Comparison of ENCODE assay signal across 17 cellular contexts in genomic region chr10:96619803-96620773, GRCh38. TPM values are rescaled to one million over a fixed set of nuclear protein-coding genes. Genes with fewer than 3 reads are reported as not detected.
DNase-seq lines count a peak whose midpoint lies in the region; ATAC-seq and TF ChIP-seq lines count a peak whose summit lies in the region.
"Had no signal": no experiment of that assay in that cellular context is flagged by ENCODE, and none has a peak within 500 bp of the region (broad histone marks: within the 10 kb centered on the region; RNA-seq: fewer than 3 reads in every experiment).

No MANE protein-coding gene starts in this region.

- peak overlapping the region; percentile 19 to 44 for H3K27ac ChIP-seq in prostate gland
- H3K27ac ChIP-seq: psoas muscle had no signal

- peaks cover 4% of the 10 kb centered on the region for H3K36me3 Mint-ChIP-seq in activated T-cell treated with anti-CD3 and anti-CD28 coated beads, Interleukin-2, amount 50 U/mL, for 4 hours (ENCODE audit: insufficient read depth)

- no peak overlapping the region for H3K4me3 Mint-ChIP-seq in activated T-cell treated with anti-CD3 and anti-CD28 coated beads, Interleukin-2, amount 50 U/mL, for 4 hours
- H3K4me3 Mint-ChIP-seq: activated CD4-positive, alpha-beta T cell treated with anti-CD3 and anti-CD28 coated beads for 36 hours; activated naive CD8-positive, alpha-beta T cell treated with anti-CD3 and anti-CD28 coated beads, Interleukin-2, amount 50 U/mL, for 24 hours had no signal

- H3K4me3 ChIP-seq in fibroblast of villous mesenchyme (ENCODE audit: low read depth, low read length) = no peak overlapping the region
- H3K4me3 ChIP-seq in prostate gland = no peak overlapping the region
- H3K4me3 ChIP-seq: esophagus muscularis mucosa, psoas muscle had no signal

- no peak for TF ChIP-seq CTCF in fibroblast of villous mesenchyme (IDR thresholded peaks at IDR 0.05; ENCODE audit: insufficient read depth, low read depth, low read length)
- no peak for TF ChIP-seq CTCF in prostate gland (IDR thresholded peaks at IDR 0.05)

- TF ChIP-seq POLR2A in prostate gland (IDR thresholded peaks at IDR 0.05) = no peak

- no peaks in the 10 kb centered on the region for H3K9me3 ChIP-seq in prostate gland
- H3K9me3 ChIP-seq: BE2C, esophagus muscularis mucosa, psoas muscle had no signal

- no peaks in the 10 kb centered on the region for H3K9me3 Mint-ChIP-seq in activated T-cell treated with anti-CD3 and anti-CD28 coated beads, Interleukin-2, amount 50 U/mL, for 4 hours
- H3K9me3 Mint-ChIP-seq: activated naive CD8-positive, alpha-beta T cell treated with anti-CD3 and anti-CD28 coated beads, Interleukin-2, amount 50 U/mL, for 24 hours had no signal

- H3K36me3 ChIP-seq in prostate gland = no peaks in the 10 kb centered on the region
- H3K36me3 ChIP-seq: BE2C, esophagus muscularis mucosa had no signal

- DNase-seq in GM03348 (ENCODE audit: low spot score) (peak; percentile 18), NCI-H345 (lab: John Stamatoyannopoulos, UW) (peak; percentile 69), fibroblast of villous mesenchyme (ENCODE audit: low read depth) (peak; percentile 24), prostate gland (ENCODE audit: low spot score) (no peak), mucosa of gallbladder (ENCODE audit: low spot score) (no peak)
- DNase-seq in activated T-cell treated with anti-CD3 and anti-CD28 coated beads, Interleukin-2, amount 50 U/mL, for 4 hours = no peak
- DNase-seq: activated CD4-positive, alpha-beta T cell treated with anti-CD3 and anti-CD28 coated beads for 36 hours; activated naive CD8-positive, alpha-beta T cell treated with anti-CD3 and anti-CD28 coated beads, Interleukin-2, amount 50 U/mL, for 24 hours; activated T-cell treated with anti-CD3 and anti-CD28 coated beads, Interleukin-2, amount 50 U/mL, for 1 hour; BE2C; H7; psoas muscle; stimulated activated CD4-positive, alpha-beta T cell treated with anti-CD3 and anti-CD28 coated beads, Interleukin-1b, Interleukin-23, amount 100 ng/mL, for 48 hours; SW 1271 had no signal

- H3K27me3 Mint-ChIP-seq in activated T-cell treated with anti-CD3 and anti-CD28 coated beads, Interleukin-2, amount 50 U/mL, for 4 hours (ENCODE audit: low read depth) = no peaks in the 10 kb centered on the region
- H3K27me3 Mint-ChIP-seq: activated CD4-positive, alpha-beta T cell treated with anti-CD3 and anti-CD28 coated beads for 36 hours; activated naive CD8-positive, alpha-beta T cell treated with anti-CD3 and anti-CD28 coated beads, Interleukin-2, amount 50 U/mL, for 24 hours had no signal

- intact Hi-C loops in prostate gland (cut with DNase I) = loop anchor here (10.0 kb wide), 1 partner anchor 225 kb away; no protein-coding TSS in a partner anchor

- H3K4me1 Mint-ChIP-seq in activated T-cell treated with anti-CD3 and anti-CD28 coated beads, Interleukin-2, amount 50 U/mL, for 4 hours (ENCODE audit: low read depth) = no peaks in the 10 kb centered on the region
- H3K4me1 Mint-ChIP-seq: activated CD4-positive, alpha-beta T cell treated with anti-CD3 and anti-CD28 coated beads for 36 hours; activated naive CD8-positive, alpha-beta T cell treated with anti-CD3 and anti-CD28 coated beads, Interleukin-2, amount 50 U/mL, for 24 hours had no signal

- peaks cover 7% of the 10 kb centered on the region for H3K4me1 ChIP-seq in prostate gland (replicated peaks)
- H3K4me1 ChIP-seq: BE2C had no signal

- WGBS in prostate gland = 75% methylated on average over 16 of the region's 16 CpGs

- ATAC-seq in activated T-cell treated with anti-CD3 and anti-CD28 coated beads, Interleukin-2, amount 50 U/mL, for 4 hours = no peak
- no peak for ATAC-seq in GM18520 (IDR thresholded peaks at IDR 0.05; ENCODE audit: unreplicated experiment)
- no peak for ATAC-seq in GM21360 (IDR thresholded peaks at IDR 0.05; ENCODE audit: unreplicated experiment)
- ATAC-seq: activated CD4-positive, alpha-beta T cell treated with anti-CD3 and anti-CD28 coated beads for 36 hours; activated naive CD8-positive, alpha-beta T cell treated with anti-CD3 and anti-CD28 coated beads, Interleukin-2, amount 50 U/mL, for 24 hours had no signal

- H3K27me3 ChIP-seq in prostate gland (replicated peaks; ENCODE audit: insufficient read depth) = no peaks in the 10 kb centered on the region
- H3K27me3 ChIP-seq: BE2C, esophagus muscularis mucosa had no signal

RNA-seq across cellular contexts. Expression of gene TM9SF3, which starts 33.3 kb away (rescaled TPM):
- total RNA-seq in fibroblast of villous mesenchyme = 92.1 and 147 TPM in 2 replicates
- 100 to 1,000 TPM in 1 of 2 donors, 10 to 100 TPM in 1; 74.1 to 165 TPM for total RNA-seq in prostate gland
- total RNA-seq in activated T-cell treated with anti-CD3 and anti-CD28 coated beads, Interleukin-2, amount 50 U/mL, for 4 hours = 10 to 100 TPM; 92.8 to 96.5 (median 95.3) TPM
- total RNA-seq in mucosa of gallbladder = 263 TPM

Comparison
In these comparisons a context has a peak if more than half of its experiments do, and no peak if none do; other contexts are left out.
1. DNase-seq: peak in GM03348 (single experiment), NCI-H345 (single experiment) and fibroblast of villous mesenchyme (single experiment); none in prostate gland (single experiment), activated T-cell treated with anti-CD3 and anti-CD28 coated beads, Interleukin-2, amount 50 U/mL, for 4 hours (single experiment) and mucosa of gallbladder (single experiment).